10 cellular contexts compared by ENCODE assay signal in the genomic region with DNA sequence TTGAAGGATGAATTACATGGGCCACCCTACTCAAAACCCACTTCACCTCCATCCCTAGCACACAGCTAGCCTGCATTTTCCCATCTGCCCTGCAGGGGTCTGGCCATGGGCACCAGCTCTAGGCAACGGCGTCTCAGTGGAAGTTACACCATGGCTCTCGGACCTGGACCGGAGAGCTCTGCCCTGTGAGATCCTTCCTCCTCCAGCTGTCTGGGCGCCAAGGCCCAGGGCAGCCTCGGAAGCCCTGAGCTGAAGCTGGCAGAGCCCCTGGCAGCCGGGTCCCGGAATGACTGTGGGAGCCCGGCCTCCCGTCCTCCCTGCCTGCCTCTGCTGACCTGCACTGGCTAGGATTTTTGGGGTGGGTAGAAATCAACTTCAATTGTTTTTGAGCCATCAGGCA.
DNase-seq lines count a peak whose midpoint lies in the region; ATAC-seq and TF ChIP-seq lines count a peak whose summit lies in the region.
"Had no signal": no experiment of that assay in that cellular context is flagged by ENCODE, and none has a peak within 500 bp of the region (broad histone marks: within the 10 kb centered on the region; RNA-seq: fewer than 3 reads in every experiment).

No MANE protein-coding gene starts in this region.

- no peaks in the 10 kb centered on the region for H3K27me3 Mint-ChIP-seq in activated CD4-positive, alpha-beta T cell treated with anti-CD3 and anti-CD28 coated beads for 36 hours
- H3K27me3 Mint-ChIP-seq in endodermal cell (ENCODE audit: insufficient read depth) = no peaks in the 10 kb centered on the region

- WGBS in endodermal cell (ENCODE audit: insufficient coverage in 1 of 2, insufficient read length in 1 of 2), 2 experiments = 90 to 93% methylated on average over 3 to 10 of the region's 10 CpGs

- H3K27ac ChIP-seq in endodermal cell (ENCODE audit: low read depth, low read length) = no peak overlapping the region

- H3K27ac Mint-ChIP-seq in activated CD4-positive, alpha-beta T cell treated with anti-CD3 and anti-CD28 coated beads for 36 hours = no peak overlapping the region
- no peak overlapping the region for H3K27ac Mint-ChIP-seq in endodermal cell
- H3K27ac Mint-ChIP-seq in stimulated activated effector memory CD8-positive, alpha-beta T cell treated with anti-CD3 and anti-CD28 coated beads, Interleukin-12 subunit alpha, Interleukin-12 subunit beta, amount 100 ng/mL, for 72 hours = no peak overlapping the region
- H3K27ac Mint-ChIP-seq: IgD-negative memory B cell, T-helper 17 cell had no signal

- H3K9ac ChIP-seq in endodermal cell (ENCODE audit: extremely low read depth, low read length, poor library complexity, severe bottlenecking) = no peak overlapping the region

- POLR2A ChIA-PET in activated CD4-positive, alpha-beta T cell treated with anti-CD3 and anti-CD28 coated beads for 36 hours (lab: Charles Lee) = no interaction called here

- no peaks in the 10 kb centered on the region for H3K9me3 Mint-ChIP-seq in activated CD4-positive, alpha-beta T cell treated with anti-CD3 and anti-CD28 coated beads for 36 hours (ENCODE audit: low read depth)
- no peaks in the 10 kb centered on the region for H3K9me3 Mint-ChIP-seq in endodermal cell
- no peaks in the 10 kb centered on the region for H3K9me3 Mint-ChIP-seq in stimulated activated effector memory CD8-positive, alpha-beta T cell treated with anti-CD3 and anti-CD28 coated beads, Interleukin-12 subunit alpha, Interleukin-12 subunit beta, amount 100 ng/mL, for 72 hours
- H3K9me3 Mint-ChIP-seq: IgD-negative memory B cell had no signal

- H3K4me3 Mint-ChIP-seq in activated CD4-positive, alpha-beta T cell treated with anti-CD3 and anti-CD28 coated beads for 36 hours = no peak overlapping the region
- no peak overlapping the region for H3K4me3 Mint-ChIP-seq in endodermal cell
- H3K4me3 Mint-ChIP-seq in stimulated activated effector memory CD8-positive, alpha-beta T cell treated with anti-CD3 and anti-CD28 coated beads, Interleukin-12 subunit alpha, Interleukin-12 subunit beta, amount 100 ng/mL, for 72 hours = no peak overlapping the region
- H3K4me3 Mint-ChIP-seq: IgD-negative memory B cell, T-helper 17 cell had no signal

- no peaks in the 10 kb centered on the region for H3K36me3 ChIP-seq in MG63
- no peaks in the 10 kb centered on the region for H3K36me3 ChIP-seq in endodermal cell (ENCODE audit: control insufficient read depth, insufficient read depth, low read length)

- CTCF ChIA-PET in activated CD4-positive, alpha-beta T cell treated with anti-CD3 and anti-CD28 coated beads for 36 hours (lab: Charles Lee) = interaction anchor here (0.6 to 1.6 kb wide), 5 partner anchors 17 to 151 kb away, joined by 3 to 6 read pairs (median 3); no protein-coding TSS in a partner anchor

- peak; percentile 81 for TF ChIP-seq CTCF in endodermal cell (conservative IDR thresholded peaks at IDR 0.05)

- H3K27me3 ChIP-seq in MG63 = no peaks in the 10 kb centered on the region
- H3K27me3 ChIP-seq in endodermal cell (ENCODE audit: control insufficient read depth, insufficient read depth, low read length, poor library complexity, severe bottlenecking) = no peaks in the 10 kb centered on the region

- H3K4me1 Mint-ChIP-seq in activated CD4-positive, alpha-beta T cell treated with anti-CD3 and anti-CD28 coated beads for 36 hours = peaks cover 5% of the 10 kb centered on the region
- H3K4me1 Mint-ChIP-seq in endodermal cell = peaks cover 8% of the 10 kb centered on the region
- H3K4me1 Mint-ChIP-seq in stimulated activated effector memory CD8-positive, alpha-beta T cell treated with anti-CD3 and anti-CD28 coated beads, Interleukin-12 subunit alpha, Interleukin-12 subunit beta, amount 100 ng/mL, for 72 hours = peaks cover 20% of the 10 kb centered on the region

- no peaks in the 10 kb centered on the region for H3K9me3 ChIP-seq in MG63
- no peaks in the 10 kb centered on the region for H3K9me3 ChIP-seq in endodermal cell (ENCODE audit: control insufficient read depth, low read length)

- ATAC-seq in activated CD4-positive, alpha-beta T cell treated with anti-CD3 and anti-CD28 coated beads for 36 hours = peak; percentile 81
- ATAC-seq in stimulated activated effector memory CD8-positive, alpha-beta T cell treated with anti-CD3 and anti-CD28 coated beads, Interleukin-12 subunit alpha, Interleukin-12 subunit beta, amount 100 ng/mL, for 72 hours = peak; percentile 51
- ATAC-seq in HG02981 (IDR thresholded peaks at IDR 0.05; ENCODE audit: unreplicated experiment) = no peak
- ATAC-seq: T-helper 17 cell had no signal

- H3K36me3 Mint-ChIP-seq in activated CD4-positive, alpha-beta T cell treated with anti-CD3 and anti-CD28 coated beads for 36 hours (ENCODE audit: low read depth) = no peaks in the 10 kb centered on the region
- no peaks in the 10 kb centered on the region for H3K36me3 Mint-ChIP-seq in endodermal cell (ENCODE audit: low read depth)
- no peaks in the 10 kb centered on the region for H3K36me3 Mint-ChIP-seq in stimulated activated effector memory CD8-positive, alpha-beta T cell treated with anti-CD3 and anti-CD28 coated beads, Interleukin-12 subunit alpha, Interleukin-12 subunit beta, amount 100 ng/mL, for 72 hours

- H3K4me3 ChIP-seq in MG63 (no peak overlapping the region), endodermal cell (ENCODE audit: low read length) (no peak overlapping the region)

- no peaks in the 10 kb centered on the region for H3K4me1 ChIP-seq in endodermal cell (ENCODE audit: control insufficient read depth, insufficient read depth, low read length)

- DNase-seq in activated CD4-positive, alpha-beta T cell treated with anti-CD3 and anti-CD28 coated beads for 36 hours = peak; percentile 35
- DNase-seq in activated CD4-positive, alpha-beta T cell treated with anti-CD3 and anti-CD28 coated beads, Interleukin-2, amount 50 U/mL, for 48 hours = no peak
- DNase-seq in MG63 (peak; percentile 38), endodermal cell (peak; percentile 83), NCI-H2227 (lab: John Stamatoyannopoulos, UW; ENCODE audit: unreplicated experiment) (no peak), NCI-H1417 (lab: John Stamatoyannopoulos, UW) (no peak)
- no peak for DNase-seq in stimulated activated effector memory CD8-positive, alpha-beta T cell treated with anti-CD3 and anti-CD28 coated beads, Interleukin-12 subunit alpha, Interleukin-12 subunit beta, amount 100 ng/mL, for 72 hours (ENCODE audit: low spot score in 2 of 2)
- DNase-seq: T-helper 17 cell had no signal

- intact Hi-C loops in activated CD4-positive, alpha-beta T cell treated with anti-CD3 and anti-CD28 coated beads for 36 hours (cut with DNase I, micrococcal nuclease) = no loop called here

Comparison
In these comparisons a context has a peak if more than half of its experiments do, and no peak if none do; other contexts are left out.
1. DNase-seq: peak in activated CD4-positive, alpha-beta T cell treated with anti-CD3 and anti-CD28 coated beads for 36 hours (single experiment), MG63 (single experiment) and endodermal cell (single experiment); none in activated CD4-positive, alpha-beta T cell treated with anti-CD3 and anti-CD28 coated beads, Interleukin-2, amount 50 U/mL, for 48 hours (0 of 2), stimulated activated effector memory CD8-positive, alpha-beta T cell treated with anti-CD3 and anti-CD28 coated beads, Interleukin-12 subunit alpha, Interleukin-12 subunit beta, amount 100 ng/mL, for 72 hours (0 of 2), NCI-H2227 (single experiment) and NCI-H1417 (0 of 3).